ENCODE assay signal across 9 cellular contexts in genomic region chr12:68290126-68290525, GRCh38. TPM values are rescaled to one million over a fixed set of nuclear protein-coding genes. Genes with fewer than 3 reads are reported as not detected.
DNase-seq lines count a peak whose midpoint lies in the region; ATAC-seq, FAIRE-seq and TF ChIP-seq lines count a peak whose summit lies in the region.
"Had no signal": no experiment of that assay in that cellular context is flagged by ENCODE, and none has a peak within 500 bp of the region (broad histone marks: within the 10 kb centered on the region; RNA-seq: fewer than 3 reads in every experiment).

No MANE protein-coding gene starts in this region.

- in situ Hi-C loops in astrocyte of the cerebellum (cut with HindIII; ENCODE audit: low sequenced_read_pairs): no loop called here

- no peak for TF ChIP-seq POLR2A in GM18505 (IDR thresholded peaks at IDR 0.05; ENCODE audit: borderline replicate concordance, extremely low read depth, insufficient read depth, insufficient read length)

- H3K27ac ChIP-seq in KMS-11: peak overlapping the region; percentile 8; the same call in 1 of the 2 replicates
- H3K27ac ChIP-seq: cardiac muscle cell had no signal

- no peaks in the 10 kb centered on the region for H4K20me1 ChIP-seq in KMS-11 (ENCODE audit: insufficient read depth)

- H3K27me3 ChIP-seq in KMS-11 (ENCODE audit: insufficient read depth, low read depth): no peaks in the 10 kb centered on the region
- H3K27me3 ChIP-seq: cardiac muscle cell had no signal

- H3K9ac ChIP-seq in KMS-11: no peak overlapping the region

- DNase-seq in astrocyte of the cerebellum (ENCODE audit: low read depth) (peak; percentile 16), progenitor cell of endocrine pancreas (ENCODE audit: low spot score, unreplicated experiment) (no peak), urothelium cell line (ENCODE audit: low spot score) (no peak), HCEC 1CT (no peak), NCI-H2171 treated with DMSO at 0.1 percent for 48 hours (lab: John Stamatoyannopoulos, UW) (no peak)

- H3K36me3 ChIP-seq in KMS-11 (ENCODE audit: insufficient read depth): no peaks in the 10 kb centered on the region

- TF ChIP-seq CTCF in KMS-11 (conservative IDR thresholded peaks at IDR 0.05; ENCODE audit: low read depth, low read length): no peak
- no peak for TF ChIP-seq CTCF in astrocyte of the cerebellum (IDR thresholded peaks at IDR 0.05; ENCODE audit: low read depth, low read length, missing control alignments)
- no peak for TF ChIP-seq CTCF in progenitor cell of endocrine pancreas (IDR thresholded peaks at IDR 0.05; ENCODE audit: unreplicated experiment)

- peaks cover 2% of the 10 kb centered on the region for H3K36me3 Mint-ChIP-seq in progenitor cell of endocrine pancreas (ENCODE audit: insufficient read depth)

- no peaks in the 10 kb centered on the region for H3K27me3 Mint-ChIP-seq in progenitor cell of endocrine pancreas

- no peak overlapping the region for H3K27ac Mint-ChIP-seq in progenitor cell of endocrine pancreas

- FAIRE-seq in urothelium cell line (lab: Jason Lieb, UNC): no peak

- no peaks in the 10 kb centered on the region for H3K9me3 Mint-ChIP-seq in progenitor cell of endocrine pancreas (ENCODE audit: low read depth)

- ATAC-seq in GM18505 (IDR thresholded peaks at IDR 0.05; ENCODE audit: unreplicated experiment) (peak; percentile 97), GM21717 (IDR thresholded peaks at IDR 0.05; ENCODE audit: unreplicated experiment) (peak; percentile 98)

- H2AFZ ChIP-seq in KMS-11 (ENCODE audit: low read depth): no peak overlapping the region

- H3K4me3 ChIP-seq in KMS-11 (IDR thresholded peaks at IDR 0.05; ENCODE audit: insufficient read depth, low read depth, low read length): no peak overlapping the region
- H3K4me3 ChIP-seq in astrocyte of the cerebellum (ENCODE audit: low read depth, low read length): no peak overlapping the region
- H3K4me3 ChIP-seq: cardiac muscle cell had no signal

- H3K4me3 Mint-ChIP-seq in progenitor cell of endocrine pancreas (ENCODE audit: low read depth): no peak overlapping the region

- peaks cover 1% of the 10 kb centered on the region for H3K4me1 Mint-ChIP-seq in progenitor cell of endocrine pancreas (ENCODE audit: low read depth)

- H3K79me2 ChIP-seq in KMS-11 (ENCODE audit: insufficient read depth, low read depth): no peaks in the 10 kb centered on the region

- no peak overlapping the region for H3K4me2 ChIP-seq in KMS-11

- H3K4me1 ChIP-seq in KMS-11 (ENCODE audit: low read depth, poor library complexity, severe bottlenecking): peaks cover 12% of the 10 kb centered on the region

RNA-seq across cellular contexts. Expression of gene IL22, which starts 36.7 kb away (rescaled TPM):
- total RNA-seq in progenitor cell of endocrine pancreas: not detected in 2 replicates
- total RNA-seq: cardiac muscle cell had no signal

RNA-seq across cellular contexts. Expression of gene MDM1, which starts 42.0 kb away (rescaled TPM):
- 21.5 and 24.6 TPM in 2 replicates for total RNA-seq in progenitor cell of endocrine pancreas
